ENCODE assay signal across 1 cellular context in the genomic region with DNA sequence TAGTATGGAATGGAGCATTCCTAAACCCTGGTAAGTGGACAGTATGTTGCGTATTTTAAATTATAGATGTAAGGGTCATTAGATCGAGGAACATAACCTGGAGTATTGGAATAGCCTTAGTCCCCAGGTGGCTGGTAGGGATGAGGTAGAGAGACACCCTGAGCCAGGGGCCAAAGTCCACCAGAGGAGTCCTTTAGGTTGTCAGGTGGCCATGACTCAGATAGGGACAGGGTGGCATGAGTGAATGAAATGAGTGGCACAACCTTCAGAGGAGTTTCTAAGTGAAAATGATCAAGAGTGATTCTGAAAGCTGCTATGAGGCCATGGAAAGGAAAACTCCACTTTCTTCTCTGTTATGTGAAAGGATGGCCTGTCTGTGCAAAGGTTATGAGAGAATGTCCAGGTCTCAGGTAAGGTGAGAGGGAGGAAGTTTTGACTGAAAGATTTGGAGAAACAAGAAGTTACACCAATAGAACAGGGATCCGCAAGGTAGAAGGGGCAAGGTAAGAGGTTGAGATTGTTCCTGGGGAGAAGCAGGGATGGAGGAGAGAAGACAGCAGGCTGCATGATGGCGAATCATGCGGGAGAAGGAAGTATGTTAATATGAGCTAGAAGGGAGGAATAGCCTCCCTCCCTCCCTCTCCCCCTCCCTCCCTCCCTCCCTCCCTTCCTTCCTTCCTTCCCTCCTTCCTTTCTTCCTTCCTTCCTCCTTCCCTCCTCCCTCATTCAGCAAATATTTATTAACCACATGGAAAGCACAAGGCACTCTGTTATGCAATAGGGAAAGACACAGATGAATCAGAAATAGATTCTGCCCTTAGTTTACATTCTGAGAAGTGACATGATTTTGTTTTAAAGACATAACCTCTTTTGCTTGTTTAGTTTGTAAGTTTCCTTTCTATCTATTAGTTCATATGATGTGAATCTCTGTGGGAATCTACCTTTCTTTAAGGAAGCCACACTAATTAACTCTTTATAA.
TF ChIP-seq lines count a peak whose summit lies in the region.

No MANE protein-coding gene starts in this region.

TF ChIP-seq in IMR-90, 13 proteins besides CTCF, POLR2A, EP300 and RAD21:
- TF ChIP-seq SMC3 (IDR thresholded peaks at IDR 0.05; ENCODE audit: low read depth, low read length) (no peak), CHD1 (IDR thresholded peaks at IDR 0.05; ENCODE audit: low read depth, low read length) (no peak), FOS (IDR thresholded peaks at IDR 0.05; ENCODE audit: low read depth, low read length) (peak; percentile 46; the same call in 1 of the 2 replicates), BHLHE40 (IDR thresholded peaks at IDR 0.05; ENCODE audit: low read depth, low read length) (no peak), MAFK (IDR thresholded peaks at IDR 0.05; ENCODE audit: low read depth, low read length) (no peak), RFX5 (IDR thresholded peaks at IDR 0.05; ENCODE audit: low read depth, low read length) (no peak), CEBPB (IDR thresholded peaks at IDR 0.05; ENCODE audit: low read depth, low read length) (peak; percentile 97), MXI1 (IDR thresholded peaks at IDR 0.05; ENCODE audit: borderline replicate concordance, low read depth, low read length) (no peak), NFE2L2 (IDR thresholded peaks at IDR 0.05; ENCODE audit: low read depth, low read length) (no peak), RCOR1 (IDR thresholded peaks at IDR 0.05; ENCODE audit: insufficient replicate concordance, low read length) (no peak), MAZ (IDR thresholded peaks at IDR 0.05; ENCODE audit: borderline replicate concordance, low read depth, low read length) (no peak)
- TF ChIP-seq, protein P1, sequence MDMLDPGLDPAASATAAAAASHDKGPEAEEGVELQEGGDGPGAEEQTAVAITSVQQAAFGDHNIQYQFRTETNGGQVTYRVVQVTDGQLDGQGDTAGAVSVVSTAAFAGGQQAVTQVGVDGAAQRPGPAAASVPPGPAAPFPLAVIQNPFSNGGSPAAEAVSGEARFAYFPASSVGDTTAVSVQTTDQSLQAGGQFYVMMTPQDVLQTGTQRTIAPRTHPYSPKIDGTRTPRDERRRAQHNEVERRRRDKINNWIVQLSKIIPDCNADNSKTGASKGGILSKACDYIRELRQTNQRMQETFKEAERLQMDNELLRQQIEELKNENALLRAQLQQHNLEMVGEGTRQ (IDR thresholded peaks at IDR 0.05; ENCODE audit: low read depth, low read length), result no peak
- TF ChIP-seq, protein P2, sequence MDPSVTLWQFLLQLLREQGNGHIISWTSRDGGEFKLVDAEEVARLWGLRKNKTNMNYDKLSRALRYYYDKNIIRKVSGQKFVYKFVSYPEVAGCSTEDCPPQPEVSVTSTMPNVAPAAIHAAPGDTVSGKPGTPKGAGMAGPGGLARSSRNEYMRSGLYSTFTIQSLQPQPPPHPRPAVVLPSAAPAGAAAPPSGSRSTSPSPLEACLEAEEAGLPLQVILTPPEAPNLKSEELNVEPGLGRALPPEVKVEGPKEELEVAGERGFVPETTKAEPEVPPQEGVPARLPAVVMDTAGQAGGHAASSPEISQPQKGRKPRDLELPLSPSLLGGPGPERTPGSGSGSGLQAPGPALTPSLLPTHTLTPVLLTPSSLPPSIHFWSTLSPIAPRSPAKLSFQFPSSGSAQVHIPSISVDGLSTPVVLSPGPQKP (IDR thresholded peaks at IDR 0.05; ENCODE audit: borderline replicate concordance, low read depth, low read length), result no peak
